9 cellular contexts compared by ENCODE assay signal in genomic region chr10:80206277-80206655, GRCh38. TPM values are rescaled to one million over a fixed set of nuclear protein-coding genes. Genes with fewer than 3 reads are reported as not detected.
DNase-seq lines count a peak whose midpoint lies in the region; ATAC-seq and TF ChIP-seq lines count a peak whose summit lies in the region.
"Had no signal": no experiment of that assay in that cellular context is flagged by ENCODE, and none has a peak within 500 bp of the region (broad histone marks: within the 10 kb centered on the region; RNA-seq: fewer than 3 reads in every experiment).

No MANE protein-coding gene starts in this region.

- H3K27me3 ChIP-seq in mesenchymal stem cell (ENCODE audit: control insufficient read depth in 1 of 2, insufficient read depth in 1 of 2, low read length in 2 of 2): no peaks in the 10 kb centered on the region
- H3K27me3 ChIP-seq in tibial nerve: no peaks in the 10 kb centered on the region

- H2BK5ac ChIP-seq in mesenchymal stem cell (ENCODE audit: low read depth, low read length, poor library complexity, severe bottlenecking): no peak overlapping the region

- H3K9me3 ChIP-seq in mesenchymal stem cell (ENCODE audit: control insufficient read depth, low read length): no peaks in the 10 kb centered on the region
- H3K9me3 ChIP-seq in tibial nerve: no peaks in the 10 kb centered on the region

- H2BK12ac ChIP-seq in mesenchymal stem cell (ENCODE audit: low read length in 2 of 2): no peak overlapping the region

- peak overlapping the region; percentile 91 for H3K4me3 Mint-ChIP-seq in activated T-cell treated with anti-CD3 and anti-CD28 coated beads, Interleukin-2, amount 50 U/mL, for 4 hours
- H3K4me3 Mint-ChIP-seq in activated naive CD8-positive, alpha-beta T cell treated with anti-CD3 and anti-CD28 coated beads, Interleukin-2, amount 50 U/mL, for 24 hours: peak overlapping the region; percentile 81

- no peak for ATAC-seq in activated T-cell treated with anti-CD3 and anti-CD28 coated beads, Interleukin-2, amount 50 U/mL, for 4 hours
- ATAC-seq in activated naive CD8-positive, alpha-beta T cell treated with anti-CD3 and anti-CD28 coated beads, Interleukin-2, amount 50 U/mL, for 24 hours: no peak
- no peak for ATAC-seq in GM18909 (IDR thresholded peaks at IDR 0.05; ENCODE audit: poor library complexity, unreplicated experiment)

- H3K27ac Mint-ChIP-seq in activated naive CD8-positive, alpha-beta T cell treated with anti-CD3 and anti-CD28 coated beads, Interleukin-2, amount 50 U/mL, for 24 hours: peak overlapping the region; percentile 90

- H4K91ac ChIP-seq in mesenchymal stem cell (ENCODE audit: low read length): no peak overlapping the region

- H3K27ac ChIP-seq in mesenchymal stem cell (ENCODE audit: low read length, poor library complexity, severe bottlenecking) (no peak overlapping the region), tibial nerve (peak overlapping the region; percentile 89 to 99 (median 95))

- H3K4me1 ChIP-seq in mesenchymal stem cell (ENCODE audit: control insufficient read depth, insufficient read depth, low read depth, low read length): peaks cover 31% of the 10 kb centered on the region
- peaks cover 0 to 63% (median 44%) of the 10 kb centered on the region in 4 donors for H3K4me1 ChIP-seq in tibial nerve

- no peak overlapping the region for H2BK120ac ChIP-seq in mesenchymal stem cell (ENCODE audit: low read depth, low read length)

- H2BK15ac ChIP-seq in mesenchymal stem cell (ENCODE audit: low read depth, poor library complexity, severe bottlenecking): no peak overlapping the region

- H2AFZ ChIP-seq in mesenchymal stem cell (ENCODE audit: low read depth, low read length): no peak overlapping the region

- no peaks in the 10 kb centered on the region for H3K27me3 Mint-ChIP-seq in activated T-cell treated with anti-CD3 and anti-CD28 coated beads, Interleukin-2, amount 50 U/mL, for 4 hours (ENCODE audit: low read depth)
- H3K27me3 Mint-ChIP-seq in activated naive CD8-positive, alpha-beta T cell treated with anti-CD3 and anti-CD28 coated beads, Interleukin-2, amount 50 U/mL, for 24 hours: no peaks in the 10 kb centered on the region

- H3K36me3 ChIP-seq in mesenchymal stem cell (ENCODE audit: control insufficient read depth in 1 of 2, insufficient read depth in 2 of 2, low read depth in 1 of 2, low read length in 2 of 2) (peaks cover 2 to 4% of the 10 kb centered on the region in 2 experiments), tibial nerve (no peaks in the 10 kb centered on the region)

- no peak overlapping the region for H3K18ac ChIP-seq in mesenchymal stem cell (ENCODE audit: low read depth in 1 of 2, low read length in 2 of 2)

- no peaks in the 10 kb centered on the region for H3K9me3 Mint-ChIP-seq in activated T-cell treated with anti-CD3 and anti-CD28 coated beads, Interleukin-2, amount 50 U/mL, for 4 hours
- H3K9me3 Mint-ChIP-seq in activated naive CD8-positive, alpha-beta T cell treated with anti-CD3 and anti-CD28 coated beads, Interleukin-2, amount 50 U/mL, for 24 hours: no peaks in the 10 kb centered on the region

- WGBS in mesenchymal stem cell: 93% methylated on average over 3 of the region's 3 CpGs
- WGBS in tibial nerve, 2 donors: 85 to 92% methylated on average over 3 of the region's 3 CpGs

- peaks cover 5% of the 10 kb centered on the region for H3K79me1 ChIP-seq in mesenchymal stem cell (replicated peaks; ENCODE audit: low read length, poor library complexity, severe bottlenecking)

- no peak overlapping the region for H3K14ac ChIP-seq in mesenchymal stem cell (ENCODE audit: low read length in 2 of 2)

- no peak for TF ChIP-seq EP300 in tibial nerve (IDR thresholded peaks at IDR 0.05)

- no peak overlapping the region for H2AK5ac ChIP-seq in mesenchymal stem cell (ENCODE audit: low read length, severe bottlenecking)

- peaks cover 4% of the 10 kb centered on the region for H3K36me3 Mint-ChIP-seq in activated T-cell treated with anti-CD3 and anti-CD28 coated beads, Interleukin-2, amount 50 U/mL, for 4 hours (ENCODE audit: insufficient read depth)
- peaks cover 7% of the 10 kb centered on the region for H3K36me3 Mint-ChIP-seq in activated naive CD8-positive, alpha-beta T cell treated with anti-CD3 and anti-CD28 coated beads, Interleukin-2, amount 50 U/mL, for 24 hours (ENCODE audit: low read depth)

- H3K23ac ChIP-seq in mesenchymal stem cell (ENCODE audit: low read length in 2 of 2): no peak overlapping the region

- peak overlapping the region; percentile 95 for H3K9ac ChIP-seq in mesenchymal stem cell (ENCODE audit: low read length)

- no peak overlapping the region for H3K4ac ChIP-seq in mesenchymal stem cell (ENCODE audit: low read depth in 1 of 2, low read length in 2 of 2)

- H4K8ac ChIP-seq in mesenchymal stem cell (ENCODE audit: low read length): no peak overlapping the region

- H3K4me1 Mint-ChIP-seq in activated T-cell treated with anti-CD3 and anti-CD28 coated beads, Interleukin-2, amount 50 U/mL, for 4 hours (ENCODE audit: low read depth): peaks cover 49% of the 10 kb centered on the region
- peaks cover 45% of the 10 kb centered on the region for H3K4me1 Mint-ChIP-seq in activated naive CD8-positive, alpha-beta T cell treated with anti-CD3 and anti-CD28 coated beads, Interleukin-2, amount 50 U/mL, for 24 hours

- TF ChIP-seq CTCF in tibial nerve (IDR thresholded peaks at IDR 0.05): no peak

- no peak for DNase-seq in activated T-cell treated with anti-CD3 and anti-CD28 coated beads, Interleukin-2, amount 50 U/mL, for 4 hours
- DNase-seq in activated T-cell treated with anti-CD3 and anti-CD28 coated beads for 4 hours (no peak), mesenchymal stem cell (no peak), tibial nerve (ENCODE audit: low spot score in 2 of 2) (no peak), NCI-H82 (lab: John Stamatoyannopoulos, UW) (no peak), SK-N-DZ (ENCODE audit: low spot score) (no peak)
- no peak for DNase-seq in activated naive CD8-positive, alpha-beta T cell treated with anti-CD3 and anti-CD28 coated beads, Interleukin-2, amount 50 U/mL, for 24 hours

- no peak for TF ChIP-seq POLR2A in tibial nerve (IDR thresholded peaks at IDR 0.05)

- H3K4me2 ChIP-seq in mesenchymal stem cell (ENCODE audit: low read length, poor library complexity, severe bottlenecking): no peak overlapping the region

- peak overlapping the region in 1 of 2 experiments; percentile 97 for H3K4me3 ChIP-seq in mesenchymal stem cell (ENCODE audit: insufficient read depth in 1 of 2, low read depth in 1 of 2, low read length in 2 of 2)
- peak overlapping the region in 3 of 4 donors; percentile 69 to 90 (median 90) for H3K4me3 ChIP-seq in tibial nerve

RNA-seq across cellular contexts. Expression of gene ANXA11, which starts 0.9 kb away (rescaled TPM):
- total RNA-seq in activated T-cell treated with anti-CD3 and anti-CD28 coated beads, Interleukin-2, amount 50 U/mL, for 4 hours: 100 to 1,000 TPM; 157 to 161 (median 158) TPM
- polyA plus RNA-seq in mesenchymal stem cell (2013, experiment 1 of 2): 670 TPM
- polyA plus RNA-seq in mesenchymal stem cell (2013, experiment 2 of 2): 665 TPM
- 100 to 1,000 TPM in 3 of 4 donors, 10 to 100 TPM in 1; 99.8 to 128 (median 113) TPM for total RNA-seq in tibial nerve
- polyA plus RNA-seq in SK-N-DZ (2014; cell fraction: cytosol; rRNA removed): 1.2 and 1.7 TPM in 2 replicates
- polyA plus RNA-seq in SK-N-DZ (2014; cell fraction: nucleus; rRNA removed): 0.92 and 1.2 TPM in 2 replicates
- polyA plus RNA-seq: neural cell had no signal
